18 cellular contexts compared by ENCODE assay signal in the genomic region with DNA sequence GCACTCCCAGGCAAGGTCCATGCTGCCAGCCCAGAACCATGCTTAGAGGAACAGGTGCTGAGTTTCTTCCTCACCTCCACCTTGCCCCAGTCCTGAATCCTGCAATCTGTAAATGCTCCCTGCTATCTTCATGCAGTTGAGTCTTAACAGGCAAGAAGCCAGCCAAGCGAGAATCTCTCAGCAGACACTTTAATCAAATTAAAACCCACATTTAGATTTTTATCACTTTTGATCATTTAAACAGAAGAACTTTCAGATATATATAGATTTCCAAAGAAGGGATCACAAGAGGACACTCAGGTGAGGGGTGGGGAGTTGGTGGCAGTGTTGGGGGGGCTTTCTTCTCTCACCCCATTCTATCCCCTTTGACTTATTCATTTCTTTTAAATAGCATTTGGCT. TPM values are rescaled to one million over a fixed set of nuclear protein-coding genes. Genes with fewer than 3 reads are reported as not detected.
DNase-seq lines count a peak whose midpoint lies in the region; ATAC-seq, FAIRE-seq and TF ChIP-seq lines count a peak whose summit lies in the region.
"Had no signal": no experiment of that assay in that cellular context is flagged by ENCODE, and none has a peak within 500 bp of the region (broad histone marks: within the 10 kb centered on the region; RNA-seq: fewer than 3 reads in every experiment).

No MANE protein-coding gene starts in this region.

- no peaks in the 10 kb centered on the region for H3K79me2 ChIP-seq in mesendoderm (ENCODE audit: control insufficient read depth, insufficient read depth, low read length)

- no peak overlapping the region for H3K4me3 ChIP-seq in pancreas
- H3K4me3 ChIP-seq in mesendoderm (ENCODE audit: low read length): no peak overlapping the region
- H3K4me3 ChIP-seq: BLaER1 treated with 17β-estradiol and CSF1 and Interleukin-3, amounts not matched to agents 10 nM and 100 nM; GM23248; HAP-1 had no signal

- no peaks in the 10 kb centered on the region for H3K27me3 Mint-ChIP-seq in CD4-positive, alpha-beta T cell
- H3K27me3 Mint-ChIP-seq: CD8-positive, alpha-beta memory T cell had no signal

- TF ChIP-seq CTCF in CD4-positive, alpha-beta T cell (IDR thresholded peaks at IDR 0.05): no peak
- no peak for TF ChIP-seq CTCF in pancreas (IDR thresholded peaks at IDR 0.05)

- H3K9ac ChIP-seq in mesendoderm (ENCODE audit: low read length): no peak overlapping the region
- H3K9ac ChIP-seq: BLaER1 treated with 17β-estradiol and CSF1 and Interleukin-3, amounts not matched to agents 10 nM and 100 nM; GM23248 had no signal

- H2BK5ac ChIP-seq in mesendoderm (ENCODE audit: low read length): no peak overlapping the region

- no peak overlapping the region for H2BK15ac ChIP-seq in mesendoderm (replicated peaks; ENCODE audit: low read depth)

- no peak for ATAC-seq in CD4-positive, alpha-beta T cell (ENCODE audit: poor library complexity)
- no peak for ATAC-seq in pancreas
- ATAC-seq: HepG2 had no signal

- no peaks in the 10 kb centered on the region for H3K36me3 ChIP-seq in pancreas
- H3K36me3 ChIP-seq in mesendoderm (ENCODE audit: control insufficient read depth, insufficient read depth, low read length): no peaks in the 10 kb centered on the region
- H3K36me3 ChIP-seq: BLaER1 treated with 17β-estradiol and CSF1 and Interleukin-3, amounts not matched to agents 10 nM and 100 nM; HAP-1 had no signal

- H2BK120ac ChIP-seq in mesendoderm (ENCODE audit: low read depth, low read length): no peak overlapping the region

- no peaks in the 10 kb centered on the region for H3K79me1 ChIP-seq in mesendoderm (ENCODE audit: low read length)

- no peak overlapping the region for H4K5ac ChIP-seq in mesendoderm (ENCODE audit: low read length)

- peaks cover 0 to 6% (median 0%) of the 10 kb centered on the region in 3 donors for H3K4me1 ChIP-seq in pancreas
- H3K4me1 ChIP-seq in mesendoderm (ENCODE audit: control insufficient read depth, low read depth, low read length): peaks cover 2% of the 10 kb centered on the region
- H3K4me1 ChIP-seq: HAP-1 had no signal

- POLR2A ChIA-PET in CD4-positive, alpha-beta T cell (lab: Charles Lee): interaction anchor here (0.6 to 5.8 kb wide), 2 partner anchors 27 to 59 kb away, joined by 3 to 137 read pairs; a partner anchor contains a TSS

- no peak overlapping the region for H3K23ac ChIP-seq in mesendoderm (ENCODE audit: low read length)

- peak overlapping the region; percentile 24 for H3K27ac Mint-ChIP-seq in CD4-positive, alpha-beta T cell
- H3K27ac Mint-ChIP-seq: CD8-positive, alpha-beta memory T cell had no signal

- H3K4me3 Mint-ChIP-seq in CD4-positive, alpha-beta T cell: no peak overlapping the region
- H3K4me3 Mint-ChIP-seq: CD8-positive, alpha-beta memory T cell had no signal

- WGBS in pancreas, 2 donors: 81 to 100% methylated on average over 1 of the region's 1 CpG
- WGBS in mesendoderm (ENCODE audit: extremely low coverage, insufficient coverage, low lambda C conversion rate): no CpG with 5 or more reads among the region's 1 CpG

- no peaks in the 10 kb centered on the region for H3K9me3 Mint-ChIP-seq in CD4-positive, alpha-beta T cell
- H3K9me3 Mint-ChIP-seq: CD8-positive, alpha-beta memory T cell had no signal

- H2AK5ac ChIP-seq in mesendoderm (ENCODE audit: low read length): no peak overlapping the region

- H3K4ac ChIP-seq in mesendoderm (ENCODE audit: low read depth, low read length): no peak overlapping the region

- H3K9me3 ChIP-seq in CD4-positive, alpha-beta T cell (ENCODE audit: control insufficient read depth, low read length): no peaks in the 10 kb centered on the region
- no peaks in the 10 kb centered on the region for H3K9me3 ChIP-seq in pancreas
- H3K9me3 ChIP-seq: BLaER1 treated with 17β-estradiol and CSF1 and Interleukin-3, amounts not matched to agents 10 nM and 100 nM; Caco-2; HAP-1 had no signal

- no peak overlapping the region for H3K4me2 ChIP-seq in mesendoderm (ENCODE audit: low read length)

- no peak overlapping the region for H3K56ac ChIP-seq in mesendoderm (ENCODE audit: low read length)

- no peak for FAIRE-seq in pancreas (lab: Jason Lieb, UNC)
- FAIRE-seq: D721Med, G401.6, GM12891, GM19239, HepG2 had no signal

- H4K8ac ChIP-seq in mesendoderm (ENCODE audit: low read depth, low read length): no peak overlapping the region

- no peaks in the 10 kb centered on the region for H3K27me3 ChIP-seq in CD4-positive, alpha-beta T cell (ENCODE audit: control insufficient read depth, insufficient read depth, low read length)
- H3K27me3 ChIP-seq in pancreas (no peaks in the 10 kb centered on the region), mesendoderm (ENCODE audit: insufficient read depth, low read length, poor library complexity) (no peaks in the 10 kb centered on the region)
- H3K27me3 ChIP-seq: BLaER1 treated with 17β-estradiol and CSF1 and Interleukin-3, amounts not matched to agents 10 nM and 100 nM had no signal

- intact Hi-C loops in CD4-positive, alpha-beta T cell (cut with DNase I, micrococcal nuclease): loop anchor here in 1 of 2 experiments (2.0 to 5.0 kb wide), 2 partner anchors 39 to 1127 kb away; no protein-coding TSS in a partner anchor
- intact Hi-C loops in pancreas (cut with DNase I): loop anchor here in 1 of 3 donors (5.0 kb wide), 1 partner anchor 502 kb away; no protein-coding TSS in a partner anchor

- H3K36me3 Mint-ChIP-seq in CD4-positive, alpha-beta T cell (ENCODE audit: low read depth): no peaks in the 10 kb centered on the region
- H3K36me3 Mint-ChIP-seq: CD8-positive, alpha-beta memory T cell had no signal

- peaks cover 30% of the 10 kb centered on the region for H3K4me1 Mint-ChIP-seq in CD4-positive, alpha-beta T cell (ENCODE audit: low read depth)

- H3K27ac ChIP-seq in CD4-positive, alpha-beta T cell (ENCODE audit: low read depth, low read length): no peak overlapping the region
- H3K27ac ChIP-seq in pancreas (no peak overlapping the region), mesendoderm (ENCODE audit: low read depth, low read length) (no peak overlapping the region)
- H3K27ac ChIP-seq: BLaER1 treated with 17β-estradiol and CSF1 and Interleukin-3, amounts not matched to agents 10 nM and 100 nM; GM23248 had no signal

- CTCF ChIA-PET in CD4-positive, alpha-beta T cell (lab: Charles Lee): no interaction called here

- H3K18ac ChIP-seq in mesendoderm (ENCODE audit: low read length): no peak overlapping the region

- peak; percentile 35 for DNase-seq in activated CD8-positive, alpha-beta memory T cell treated with anti-CD3 and anti-CD28 coated beads, Interleukin-2, amount 50 U/mL, for 48 hours
- no peak for DNase-seq in activated CD8-positive, alpha-beta memory T cell treated with anti-CD3 and anti-CD28 coated beads for 24 hours
- no peak for DNase-seq in CD4-positive, alpha-beta T cell
- peak; percentile 37 for DNase-seq in mesenteric fat pad (ENCODE audit: low spot score)
- no peak for DNase-seq in effector CD8-positive, alpha-beta T cell (lab: John Stamatoyannopoulos, UW)
- DNase-seq in pancreas: no peak
- no peak for DNase-seq in mesendoderm
- DNase-seq: 8988T; Caco-2; CD8-positive, alpha-beta memory T cell; GM23248 had no signal

RNA-seq across cellular contexts. Expression of a gene that starts 25.9 kb away (rescaled TPM):
- total RNA-seq in CD4-positive, alpha-beta T cell: 100 to 1,000 TPM; 131 to 135 TPM
- total RNA-seq in mesenteric fat pad (34.9 TPM), pancreas (10 to 100 TPM in 2 of 6 donors, 1 to 10 TPM in 4; 5.1 to 26.9 (median 7.4) TPM)
- polyA plus RNA-seq in pancreas: 10 to 100 TPM in 1 of 2 donors, 1 to 10 TPM in 1; 4.1 to 12.1 TPM
- 34.2 TPM for polyA plus RNA-seq in mesendoderm (2013, experiment 1 of 2)
- polyA plus RNA-seq in mesendoderm (2013, experiment 2 of 2): 31.9 TPM

RNA-seq across cellular contexts. Expression of a gene that starts 58.6 kb away (rescaled TPM):
- total RNA-seq in CD4-positive, alpha-beta T cell: 100 to 1,000 TPM; 932 to 972 TPM
- total RNA-seq in mesenteric fat pad (124 TPM), pancreas (10 to 100 TPM; 22.8 to 53.2 (median 27.1) TPM)
- polyA plus RNA-seq in pancreas: 10 to 100 TPM; 20.6 to 42.1 TPM
- polyA plus RNA-seq in mesendoderm (2013, experiment 1 of 2): 34.5 TPM
- 34.1 TPM for polyA plus RNA-seq in mesendoderm (2013, experiment 2 of 2)

Comparison
In these comparisons a context has a peak if more than half of its experiments do, and no peak if none do; other contexts are left out.
1. DNase-seq: peak in activated CD8-positive, alpha-beta memory T cell treated with anti-CD3 and anti-CD28 coated beads, Interleukin-2, amount 50 U/mL, for 48 hours (single experiment) and mesenteric fat pad (single experiment); none in activated CD8-positive, alpha-beta memory T cell treated with anti-CD3 and anti-CD28 coated beads for 24 hours (single experiment), CD4-positive, alpha-beta T cell (0 of 10), effector CD8-positive, alpha-beta T cell (single experiment), pancreas (0 of 6) and mesendoderm (single experiment).